21 cellular contexts compared by ENCODE assay signal in genomic region chr5:18882162-18882561, GRCh38.
"Had no signal": no experiment of that assay in that cellular context is flagged by ENCODE, and none has a peak within 500 bp of the region (broad histone marks: within the 10 kb centered on the region; RNA-seq: fewer than 3 reads in every experiment).

No MANE protein-coding gene starts in this region.

- H3K9me3 ChIP-seq: esophagus squamous epithelium, left ventricle myocardium inferior, tibial artery had no signal

- H3K27ac ChIP-seq: cardiac muscle cell, esophagus squamous epithelium, left ventricle myocardium inferior, tibial artery had no signal

- H3K4me3 ChIP-seq: cardiac muscle cell, esophagus squamous epithelium, left ventricle myocardium inferior, tibial artery had no signal

- ATAC-seq: activated CD8-positive, alpha-beta memory T cell treated with anti-CD3 and anti-CD28 coated beads, Interleukin-2, amount 10 ng/mL, durations not matched to agents 7 days and 5 days; activated T-helper 17 cell treated with anti-CD3 and anti-CD28 coated beads, Interleukin-2, amount 50 U/mL, for 72 hours; stimulated activated naive CD8-positive, alpha-beta T cell treated with anti-CD3 and anti-CD28 coated beads, Interleukin-15, Interleukin-2, amounts not matched to agents 100 U/mL and 50 U/mL, for 24 hours had no signal

- DNase-seq: activated B cell treated with CpG ODN at 0.5 μM for 24 hours; activated CD4-positive, alpha-beta memory T cell treated with anti-CD3 and anti-CD28 coated beads for 36 hours; activated CD4-positive, alpha-beta T cell treated with anti-CD3 and anti-CD28 coated beads for 4 hours; activated CD8-positive, alpha-beta memory T cell treated with anti-CD3 and anti-CD28 coated beads, Interleukin-2, amount 10 ng/mL, durations not matched to agents 7 days and 5 days; activated naive CD4-positive, alpha-beta T cell; activated naive CD8-positive, alpha-beta T cell treated with anti-CD3 and anti-CD28 coated beads for 36 hours; amniotic stem cell; effector CD8-positive, alpha-beta T cell; esophagus squamous epithelium; immature natural killer cell; kidney glomerular epithelial cell; left ventricle myocardium inferior; occipital lobe; posterior cingulate gyrus; retina; stimulated activated CD4-positive, alpha-beta T cell treated with anti-CD3 and anti-CD28 coated beads, Interleukin-2, amount 100 ng/mL, for 24 hours; stimulated activated naive CD8-positive, alpha-beta T cell treated with anti-CD3 and anti-CD28 coated beads, Interleukin-15, Interleukin-2, amounts not matched to agents 100 U/mL and 50 U/mL, for 24 hours; substantia nigra; tibial artery had no signal

- H3K27me3 ChIP-seq: cardiac muscle cell, esophagus squamous epithelium, tibial artery had no signal

- H3K36me3 ChIP-seq: cardiac muscle cell, esophagus squamous epithelium, left ventricle myocardium inferior, tibial artery had no signal

- H3K4me1 ChIP-seq: esophagus squamous epithelium, left ventricle myocardium inferior, tibial artery had no signal
